Comparison of ENCODE assay signal across 28 cellular contexts in the genomic region with DNA sequence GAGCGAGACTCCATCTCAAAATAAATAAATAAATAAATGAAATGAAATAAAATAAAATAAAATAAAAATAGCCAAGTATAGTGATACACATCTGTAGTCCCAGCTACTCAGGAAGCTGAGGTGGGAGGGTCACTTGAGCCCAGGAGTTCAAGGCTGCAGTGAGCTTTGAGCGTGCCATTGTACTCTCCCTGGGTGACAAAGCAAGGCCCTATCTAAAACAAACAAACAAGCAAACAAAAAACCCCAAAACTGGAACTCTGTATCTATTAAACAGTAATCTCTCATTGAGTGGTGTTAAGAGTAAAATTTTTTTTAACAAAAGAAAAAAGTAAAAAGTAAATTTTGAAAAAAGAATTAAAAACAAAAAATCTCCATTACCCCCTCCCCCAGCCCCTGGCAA.
"Had no signal": no experiment of that assay in that cellular context is flagged by ENCODE, and none has a peak within 500 bp of the region (broad histone marks: within the 10 kb centered on the region; RNA-seq: fewer than 3 reads in every experiment).

No MANE protein-coding gene starts in this region.

- H3K27me3 Mint-ChIP-seq: stimulated activated memory B cell treated with anti-CD40 and anti-IgM and Interleukin-4, amounts not matched to agents 10 μg/mL and 1 μg/mL and 100 μg/mL, for 72 hours; stimulated activated naive B cell treated with anti-CD40 and anti-IgM and Interleukin-4, amounts not matched to agents 10 μg/mL and 1 μg/mL and 100 μg/mL, for 72 hours; stimulated activated naive CD8-positive, alpha-beta T cell treated with anti-CD3 and anti-CD28 coated beads, Interleukin-15, amount 100 ng/mL, for 72 hours; stimulated activated naive CD8-positive, alpha-beta T cell treated with anti-CD3 and anti-CD28 coated beads, Interleukin-15, Interleukin-2, amounts not matched to agents 100 ng/mL and 50 ng/mL, for 24 hours; type B pancreatic cell had no signal

- ATAC-seq: stimulated activated effector memory CD8-positive, alpha-beta T cell treated with anti-CD3 and anti-CD28 coated beads, Interleukin-12 subunit alpha, Interleukin-12 subunit beta, amount 100 ng/mL, for 72 hours; stimulated activated memory B cell treated with anti-CD40 and anti-IgM and Interleukin-4, amounts not matched to agents 10 μg/mL and 1 μg/mL and 100 μg/mL, for 72 hours; stimulated activated naive B cell treated with anti-CD40 and anti-IgM and Interleukin-4, amounts not matched to agents 10 μg/mL and 1 μg/mL and 100 μg/mL, for 72 hours; stimulated activated naive CD8-positive, alpha-beta T cell treated with anti-CD3 and anti-CD28 coated beads, Interleukin-15, amount 100 ng/mL, for 72 hours; stimulated activated naive CD8-positive, alpha-beta T cell treated with anti-CD3 and anti-CD28 coated beads, Interleukin-15, Interleukin-2, amounts not matched to agents 100 U/mL and 50 U/mL, for 24 hours; upper lobe of right lung had no signal

- H3K4me3 Mint-ChIP-seq: stimulated activated effector memory CD8-positive, alpha-beta T cell treated with anti-CD3 and anti-CD28 coated beads, Interleukin-12 subunit alpha, Interleukin-12 subunit beta, amount 100 ng/mL, for 72 hours; stimulated activated memory B cell treated with anti-CD40 and anti-IgM and Interleukin-4, amounts not matched to agents 10 μg/mL and 1 μg/mL and 100 μg/mL, for 72 hours; stimulated activated naive B cell treated with anti-CD40 and anti-IgM and Interleukin-4, amounts not matched to agents 10 μg/mL and 1 μg/mL and 100 μg/mL, for 72 hours; stimulated activated naive CD8-positive, alpha-beta T cell treated with anti-CD3 and anti-CD28 coated beads, Interleukin-15, amount 100 ng/mL, for 72 hours; stimulated activated naive CD8-positive, alpha-beta T cell treated with anti-CD3 and anti-CD28 coated beads, Interleukin-15, Interleukin-2, amounts not matched to agents 100 ng/mL and 50 ng/mL, for 24 hours; type B pancreatic cell had no signal

- H3K27ac Mint-ChIP-seq: stimulated activated effector memory CD8-positive, alpha-beta T cell treated with anti-CD3 and anti-CD28 coated beads, Interleukin-12 subunit alpha, Interleukin-12 subunit beta, amount 100 ng/mL, for 72 hours; stimulated activated naive B cell treated with anti-CD40 and anti-IgM and Interleukin-4, amounts not matched to agents 10 μg/mL and 1 μg/mL and 100 μg/mL, for 72 hours; stimulated activated naive CD8-positive, alpha-beta T cell treated with anti-CD3 and anti-CD28 coated beads, Interleukin-15, amount 100 ng/mL, for 72 hours; stimulated activated naive CD8-positive, alpha-beta T cell treated with anti-CD3 and anti-CD28 coated beads, Interleukin-15, Interleukin-2, amounts not matched to agents 100 ng/mL and 50 ng/mL, for 24 hours; type B pancreatic cell had no signal

- H3K9me3 ChIP-seq: stomach, suprapubic skin, testis, thoracic aorta, thyroid gland, tibial artery, tibial nerve, upper lobe of left lung, upper lobe of right lung, uterus, vagina had no signal

- H3K4me1 ChIP-seq: testis, tibial artery, uterus had no signal

- H3K36me3 ChIP-seq: thoracic aorta, thyroid gland, upper lobe of right lung, uterus, vagina had no signal

- DNase-seq: stimulated activated CD4-positive, alpha-beta T cell treated with anti-CD3 and anti-CD28 coated beads, Interleukin-2, amount 100 ng/mL, for 48 hours; stimulated activated CD4-positive, alpha-beta T cell treated with anti-CD3 and anti-CD28 coated beads, Interleukin-4, amount 100 ng/mL, for 1 hour; stimulated activated CD4-positive, alpha-beta T cell treated with anti-CD3 and anti-CD28 coated beads, Interleukin-4, amount 100 ng/mL, for 24 hours; stimulated activated CD4-positive, alpha-beta T cell treated with anti-CD3 and anti-CD28 coated beads, Interleukin-4, amount 100 ng/mL, for 4 hours; stimulated activated CD8-positive, alpha-beta memory T cell treated with anti-CD3 and anti-CD28 coated beads, Interleukin-4, amount 100 ng/mL, for 48 hours; stimulated activated naive B cell treated with anti-CD40 and anti-IgM and Interleukin-4, amounts not matched to agents 10 μg/mL and 1 μg/mL and 100 μg/mL, for 72 hours; stimulated activated naive CD4-positive, alpha-beta T cell; stimulated activated naive CD4-positive, alpha-beta T cell treated with Interleukin-2 at 50 U/mL for 16 hours; stimulated activated naive CD8-positive, alpha-beta T cell treated with anti-CD3 and anti-CD28 coated beads, Interleukin-15, amount 100 ng/mL, for 72 hours; stimulated activated naive CD8-positive, alpha-beta T cell treated with anti-CD3 and anti-CD28 coated beads, Interleukin-15, Interleukin-2, amounts not matched to agents 100 U/mL and 50 U/mL, for 24 hours; stomach; substantia nigra; testis; thyroid gland; tibial artery; trophoblast cell; upper lobe of left lung; upper lobe of right lung; uterus had no signal

- H3K27ac ChIP-seq: stomach, suprapubic skin, testis, thoracic aorta, thyroid gland, tibial artery, tibial nerve, upper lobe of left lung, upper lobe of right lung, uterus, vagina had no signal

- H3K9me3 Mint-ChIP-seq: stimulated activated effector memory CD8-positive, alpha-beta T cell treated with anti-CD3 and anti-CD28 coated beads, Interleukin-12 subunit alpha, Interleukin-12 subunit beta, amount 100 ng/mL, for 72 hours; stimulated activated memory B cell treated with anti-CD40 and anti-IgM and Interleukin-4, amounts not matched to agents 10 μg/mL and 1 μg/mL and 100 μg/mL, for 72 hours; stimulated activated naive B cell treated with anti-CD40 and anti-IgM and Interleukin-4, amounts not matched to agents 10 μg/mL and 1 μg/mL and 100 μg/mL, for 72 hours; stimulated activated naive CD8-positive, alpha-beta T cell treated with anti-CD3 and anti-CD28 coated beads, Interleukin-15, Interleukin-2, amounts not matched to agents 100 ng/mL and 50 ng/mL, for 24 hours; type B pancreatic cell had no signal

- H3K27me3 ChIP-seq: stomach, suprapubic skin, testis, thyroid gland, tibial artery, tibial nerve, upper lobe of left lung, upper lobe of right lung, uterus, vagina had no signal

- FAIRE-seq: urothelium cell line had no signal

- H3K36me3 Mint-ChIP-seq: stimulated activated effector memory CD8-positive, alpha-beta T cell treated with anti-CD3 and anti-CD28 coated beads, Interleukin-12 subunit alpha, Interleukin-12 subunit beta, amount 100 ng/mL, for 72 hours; type B pancreatic cell had no signal

- H3K4me3 ChIP-seq: stomach, suprapubic skin, testis, thoracic aorta, thyroid gland, tibial artery, tibial nerve, upper lobe of left lung, upper lobe of right lung, uterus, vagina had no signal
